ENCODE assay signal across 23 cellular contexts in the genomic region with DNA sequence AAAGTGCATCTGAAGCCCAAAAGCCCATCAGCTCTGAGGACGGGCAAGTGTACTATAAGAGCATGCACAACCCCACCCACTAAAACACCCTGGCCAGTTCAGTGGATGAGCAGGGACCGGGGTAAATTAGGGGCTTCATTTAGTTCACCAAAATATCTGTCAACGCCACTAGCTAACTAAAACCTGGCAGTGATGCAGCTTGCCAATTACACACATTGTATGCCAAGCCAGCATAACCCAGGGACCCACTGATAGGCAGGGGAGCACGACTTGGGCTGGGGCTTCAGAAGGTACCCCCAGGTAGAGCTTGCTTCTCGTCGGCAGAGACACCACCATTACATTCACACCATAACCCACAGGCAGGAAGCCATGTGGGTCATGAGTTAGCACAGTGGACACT.
"Had no signal": no experiment of that assay in that cellular context is flagged by ENCODE, and none has a peak within 500 bp of the region (broad histone marks: within the 10 kb centered on the region; RNA-seq: fewer than 3 reads in every experiment).

No MANE protein-coding gene starts in this region.

- H3K4me1 Mint-ChIP-seq: stimulated activated memory B cell treated with anti-CD40 and anti-IgM and Interleukin-4, amounts not matched to agents 10 μg/mL and 1 μg/mL and 100 μg/mL, for 72 hours had no signal

- H3K9me3 Mint-ChIP-seq: dendritic cell treated with granulocyte-macrophage colony-stimulating factor and Interleukin-4, amounts not matched to agents 40 ng/mL and 50 ng/mL, for 4 days; naive thymus-derived CD8-positive, alpha-beta T cell; nephron progenitor cell; stimulated activated memory B cell treated with anti-CD40 and anti-IgM and Interleukin-4, amounts not matched to agents 10 μg/mL and 1 μg/mL and 100 μg/mL, for 72 hours; type B pancreatic cell had no signal

- H3K4me3 Mint-ChIP-seq: dendritic cell treated with granulocyte-macrophage colony-stimulating factor and Interleukin-4, amounts not matched to agents 40 ng/mL and 50 ng/mL, for 4 days; naive thymus-derived CD8-positive, alpha-beta T cell; nephron progenitor cell; stimulated activated memory B cell treated with anti-CD40 and anti-IgM and Interleukin-4, amounts not matched to agents 10 μg/mL and 1 μg/mL and 100 μg/mL, for 72 hours; type B pancreatic cell had no signal

- H3K27me3 ChIP-seq: esophagus muscularis mucosa, foreskin keratinocyte, gastroesophageal sphincter, heart left ventricle, hepatocyte, right atrium auricular region, sigmoid colon, testis, tibial artery had no signal

- H3K27ac ChIP-seq: esophagus muscularis mucosa, foreskin keratinocyte, gastroesophageal sphincter, heart left ventricle, hepatocyte, parathyroid adenoma, prostate gland, right atrium auricular region, sigmoid colon, tibial artery had no signal

- H3K4me3 ChIP-seq: esophagus muscularis mucosa, gastroesophageal sphincter, heart left ventricle, hepatocyte, prostate gland, right atrium auricular region, sigmoid colon, testis, tibial artery had no signal

- H3K9ac ChIP-seq: parathyroid adenoma had no signal

- H3K36me3 ChIP-seq: prostate gland had no signal

- DNase-seq: effector CD8-positive, alpha-beta T cell; foreskin keratinocyte; heart left ventricle; mesendoderm; naive thymus-derived CD8-positive, alpha-beta T cell; nephron progenitor cell; nucleus accumbens; sigmoid colon; stimulated activated CD4-positive, alpha-beta T cell treated with anti-CD3 and anti-CD28 coated beads, Interleukin-2, amount 100 ng/mL, for 24 hours; stimulated activated CD4-positive, alpha-beta T cell treated with anti-CD3 and anti-CD28 coated beads, Interleukin-4, amount 100 ng/mL, for 24 hours; stimulated activated naive CD8-positive, alpha-beta T cell treated with anti-CD3 and anti-CD28 coated beads, Interleukin-15, Interleukin-2, amounts not matched to agents 100 U/mL and 50 U/mL, for 24 hours; substantia nigra; testis; tibial artery had no signal

- H3K27me3 Mint-ChIP-seq: dendritic cell treated with granulocyte-macrophage colony-stimulating factor and Interleukin-4, amounts not matched to agents 40 ng/mL and 50 ng/mL, for 4 days; naive thymus-derived CD8-positive, alpha-beta T cell; stimulated activated memory B cell treated with anti-CD40 and anti-IgM and Interleukin-4, amounts not matched to agents 10 μg/mL and 1 μg/mL and 100 μg/mL, for 72 hours; type B pancreatic cell had no signal

- H3K9me3 ChIP-seq: esophagus muscularis mucosa, gastroesophageal sphincter, heart left ventricle, prostate gland, right atrium auricular region, sigmoid colon, testis, tibial artery had no signal

- H3K4me1 ChIP-seq: esophagus muscularis mucosa, foreskin keratinocyte, gastroesophageal sphincter, parathyroid adenoma, right atrium auricular region, sigmoid colon, tibial artery had no signal

- H2AFZ ChIP-seq: hepatocyte, parathyroid adenoma had no signal

- H3K27ac Mint-ChIP-seq: dendritic cell treated with granulocyte-macrophage colony-stimulating factor and Interleukin-4, amounts not matched to agents 40 ng/mL and 50 ng/mL, for 4 days; nephron progenitor cell; stimulated activated memory B cell treated with anti-CD40 and anti-IgM and Interleukin-4, amounts not matched to agents 10 μg/mL and 1 μg/mL and 100 μg/mL, for 72 hours; type B pancreatic cell had no signal

- ATAC-seq: foreskin keratinocyte; gastroesophageal sphincter; heart left ventricle; naive thymus-derived CD8-positive, alpha-beta T cell; stimulated activated memory B cell treated with anti-CD40 and anti-IgM and Interleukin-4, amounts not matched to agents 10 μg/mL and 1 μg/mL and 100 μg/mL, for 72 hours; stimulated activated naive CD8-positive, alpha-beta T cell treated with anti-CD3 and anti-CD28 coated beads, Interleukin-15, Interleukin-2, amounts not matched to agents 100 U/mL and 50 U/mL, for 24 hours had no signal

- H3K4me2 ChIP-seq: hepatocyte had no signal
